In the genomic region with DNA sequence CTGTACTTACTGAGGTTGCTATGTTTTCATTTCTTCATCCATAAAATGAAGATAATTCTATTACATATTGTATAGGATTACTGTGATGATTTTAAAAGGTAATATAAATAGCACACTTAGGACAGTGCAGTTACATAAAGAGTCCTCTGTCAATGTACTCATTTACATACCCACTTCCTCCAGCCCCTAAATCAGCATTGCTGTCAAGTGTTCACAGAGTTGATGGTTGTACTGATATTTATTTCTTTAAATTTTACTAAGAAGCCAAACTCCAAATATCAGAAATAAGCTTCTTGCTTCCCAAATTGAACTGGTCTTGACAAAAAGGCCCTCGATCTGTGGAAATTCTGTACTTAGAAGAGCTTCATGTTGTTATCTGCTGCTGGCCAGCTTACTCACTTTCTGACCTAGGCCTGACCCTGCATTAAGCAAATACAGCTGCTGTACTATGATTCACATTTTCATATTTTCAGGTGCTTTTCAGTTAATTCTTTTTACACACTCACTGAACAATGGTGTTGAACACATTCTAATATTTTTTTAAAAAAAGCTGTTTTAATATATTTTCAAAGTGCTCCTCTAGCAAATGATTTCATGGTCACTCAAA, we compare ENCODE assay signal across 11 cellular contexts.
DNase-seq lines count a peak whose midpoint lies in the region; ATAC-seq and TF ChIP-seq lines count a peak whose summit lies in the region.
"Had no signal": no experiment of that assay in that cellular context is flagged by ENCODE, and none has a peak within 500 bp of the region (broad histone marks: within the 10 kb centered on the region; RNA-seq: fewer than 3 reads in every experiment).

No MANE protein-coding gene starts in this region.

- no peak overlapping the region for H3K27ac ChIP-seq in RWPE1
- H3K27ac ChIP-seq: lower lobe of right lung had no signal

- DNase-seq in RWPE1 (ENCODE audit: low spot score) (peak; percentile 40), lung microvascular endothelial cell (ENCODE audit: low read depth in 2 of 2) (peak; percentile 30 to 58), NCI-H2107 (lab: John Stamatoyannopoulos, UW) (no peak), mesenteric fat pad (ENCODE audit: low spot score) (no peak), dedifferentiated amniotic fluid mesenchymal stem cell (ENCODE audit: extremely low spot score) (no peak)
- no peak for DNase-seq in stimulated activated CD4-positive, alpha-beta T cell treated with anti-CD3 and anti-CD28 coated beads, Interleukin-4, amount 100 ng/mL, for 1 hour
- DNase-seq: activated CD8-positive, alpha-beta memory T cell treated with anti-CD3 and anti-CD28 coated beads for 24 hours; cortex of kidney; lower lobe of right lung had no signal

- TF ChIP-seq CTCF in RWPE1 (conservative IDR thresholded peaks at IDR 0.05; ENCODE audit: low read depth) = no peak

- CTCF ChIA-PET in RWPE1 (lab: Yijun Ruan, JAX) = interaction anchor here (0.6 to 0.7 kb wide), 2 partner anchors 16 to 1134 kb away, joined by 3 to 4 read pairs; no protein-coding TSS in a partner anchor

- POLR2A ChIA-PET in RWPE1 (lab: Yijun Ruan, JAX; ENCODE audit: low non-redundant PET) = no interaction called here

- ATAC-seq in GM18907 (IDR thresholded peaks at IDR 0.05; ENCODE audit: unreplicated experiment) (peak; percentile 79), HG02973 (IDR thresholded peaks at IDR 0.05; ENCODE audit: unreplicated experiment) (peak; percentile 78)
- ATAC-seq: lower lobe of right lung had no signal

Comparison
In these comparisons a context has a peak if more than half of its experiments do, and no peak if none do; other contexts are left out.
1. DNase-seq: peak in RWPE1 (single experiment) and lung microvascular endothelial cell (2 of 2); none in stimulated activated CD4-positive, alpha-beta T cell treated with anti-CD3 and anti-CD28 coated beads, Interleukin-4, amount 100 ng/mL, for 1 hour (single experiment), NCI-H2107 (single experiment), mesenteric fat pad (single experiment) and dedifferentiated amniotic fluid mesenchymal stem cell (single experiment).